8 cellular contexts compared by ENCODE assay signal in genomic region chr5:119435436-119436132, GRCh38. TPM values are rescaled to one million over a fixed set of nuclear protein-coding genes. Genes with fewer than 3 reads are reported as not detected.
DNase-seq lines count a peak whose midpoint lies in the region; ATAC-seq and TF ChIP-seq lines count a peak whose summit lies in the region.

No MANE protein-coding gene starts in this region.

- peak; percentile 21 for DNase-seq in Caki2 (ENCODE audit: low read depth)
- peak; percentile 22 for DNase-seq in HK-2 (ENCODE audit: unreplicated experiment)
- DNase-seq in WERI-Rb-1 = peak; percentile 76
- DNase-seq in left lung = peak; percentile 83 to 92
- DNase-seq in stimulated activated CD8-positive, alpha-beta memory T cell treated with anti-CD3 and anti-CD28 coated beads, Interleukin-15, amount 100 ng/mL, for 48 hours (ENCODE audit: low read depth in 2 of 2) = peak; percentile 38 to 50
- DNase-seq in cortex of kidney (lab: John Stamatoyannopoulos, UW) = no peak

- H3K4me1 ChIP-seq in left lung = peaks cover 0 to 26% of the 10 kb centered on the region in 2 donors

- no peaks in the 10 kb centered on the region for H3K27me3 ChIP-seq in WERI-Rb-1 (ENCODE audit: insufficient read depth, low read depth, severe bottlenecking)
- no peaks in the 10 kb centered on the region for H3K27me3 ChIP-seq in left lung

- peak; percentile 59 for TF ChIP-seq CTCF in WERI-Rb-1 (IDR thresholded peaks at IDR 0.05; ENCODE audit: low read depth, low read length)
- peak; percentile 43 to 66 for TF ChIP-seq CTCF in brain (conservative IDR thresholded peaks at IDR 0.05)
- TF ChIP-seq CTCF in left lung (IDR thresholded peaks at IDR 0.05) = peak; percentile 16 to 66

- H3K36me3 ChIP-seq in WERI-Rb-1 (no peaks in the 10 kb centered on the region), left lung (no peaks in the 10 kb centered on the region)

- peak; percentile 99 for ATAC-seq in GM21381 (IDR thresholded peaks at IDR 0.05; ENCODE audit: unreplicated experiment)
- ATAC-seq in left lung = peak; percentile 86

- H3K27ac ChIP-seq in WERI-Rb-1 (no peak overlapping the region), left lung (no peak overlapping the region)

- H3K27me3 Mint-ChIP-seq in brain = peaks cover 4% of the 10 kb centered on the region

- in situ Hi-C loops in Caki2 (cut with HindIII; ENCODE audit: low pct_unique_long_range_greater_than_20kb, low sequenced_read_pairs) = no loop called here

- peaks cover 4% of the 10 kb centered on the region for H3K9me3 ChIP-seq in WERI-Rb-1 (ENCODE audit: severe bottlenecking)
- H3K9me3 ChIP-seq in left lung = peaks cover 0 to 7% of the 10 kb centered on the region in 2 donors

- H3K9me3 Mint-ChIP-seq in brain = peaks cover 3 to 14% (median 9%) of the 10 kb centered on the region in 5 experiments

- no peaks in the 10 kb centered on the region for H3K36me3 Mint-ChIP-seq in brain

- H3K4me3 Mint-ChIP-seq in brain = no peak overlapping the region

- no peaks in the 10 kb centered on the region for H3K4me1 Mint-ChIP-seq in brain

- H3K4me3 ChIP-seq in WERI-Rb-1 (ENCODE audit: low read depth, low read length) = no peak overlapping the region
- no peak overlapping the region for H3K4me3 ChIP-seq in left lung

- no peak overlapping the region for H3K27ac Mint-ChIP-seq in brain

- intact Hi-C loops in left lung (cut with DNase I) = no loop called here

RNA-seq across cellular contexts. Expression of gene HSD17B4, which starts 16.7 kb away (rescaled TPM):
- total RNA-seq in Caki2 (2014; rRNA removed; shearing (Covaris generic); ENCODE audit: low replicate concordance) = 90.9 and 122 TPM in 2 replicates
- polyA plus RNA-seq in brain (ENCODE audit: insufficient read depth, low read depth, low replicate concordance) = 105 TPM
- 100 to 1,000 TPM; 351 to 413 TPM for total RNA-seq in left lung
